In the genomic region with DNA sequence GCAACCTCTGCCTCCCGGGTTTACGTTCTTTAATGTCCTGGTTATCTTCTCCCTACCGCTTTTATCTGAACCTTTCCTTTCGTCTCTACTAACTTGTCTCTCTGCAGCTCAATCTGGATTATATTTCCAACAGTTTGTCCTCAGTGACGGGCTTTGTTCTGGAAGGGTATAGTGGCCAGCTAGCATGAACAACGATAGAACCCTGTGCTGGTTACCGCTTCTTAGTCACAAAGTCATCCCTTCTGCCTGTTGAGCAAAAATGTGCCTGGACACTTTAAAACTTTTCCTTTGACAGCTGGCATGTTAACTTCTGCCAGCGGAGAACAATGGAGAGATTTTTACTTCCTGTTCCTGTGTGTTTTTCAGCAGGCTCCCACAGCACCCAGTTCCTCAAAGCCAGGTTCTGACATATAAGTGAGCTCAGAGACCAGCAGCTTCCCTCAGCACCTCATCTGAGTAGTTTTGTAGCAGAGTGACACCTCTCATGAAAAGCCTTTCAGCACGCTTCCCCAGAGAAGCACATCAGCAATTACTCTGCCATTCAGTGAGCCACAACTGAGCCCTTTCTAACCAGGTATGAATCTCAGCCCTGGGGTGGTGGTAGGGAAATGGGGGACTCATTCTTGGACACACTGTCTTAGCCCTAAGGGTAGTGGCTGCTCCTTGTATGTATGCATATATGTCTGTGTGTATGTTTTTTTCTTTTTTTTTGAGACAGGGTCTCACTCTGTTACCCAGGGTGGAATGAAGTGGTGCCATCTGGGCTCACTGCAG, we compare ENCODE assay signal across 10 cellular contexts. TPM values are rescaled to one million over a fixed set of nuclear protein-coding genes. Genes with fewer than 3 reads are reported as not detected.
A peak's percentile ranks its signal among the peaks of the same experiment; 100 is the strongest.
DNase-seq lines count a peak whose midpoint lies in the region; ATAC-seq and TF ChIP-seq lines count a peak whose summit lies in the region.
"Had no signal": no experiment of that assay in that cellular context is flagged by ENCODE, and none has a peak within 500 bp of the region (broad histone marks: within the 10 kb centered on the region; RNA-seq: fewer than 3 reads in every experiment).

No MANE protein-coding gene starts in this region.

- peak overlapping the region; percentile 55 for H3K27ac Mint-ChIP-seq in activated naive CD8-positive, alpha-beta T cell
- no peak overlapping the region for H3K27ac Mint-ChIP-seq in activated naive CD8-positive, alpha-beta T cell treated with anti-CD3 and anti-CD28 coated beads for 36 hours

- intact Hi-C loops in dorsolateral prefrontal cortex (cut with DNase I), result no loop called here

- H3K4me3 ChIP-seq in dorsolateral prefrontal cortex, result peak overlapping the region in 1 of 59 donors; percentile 6
- no peak overlapping the region for H3K4me3 ChIP-seq in brain microvascular endothelial cell (ENCODE audit: low read depth, low read length)
- H3K4me3 ChIP-seq: upper lobe of left lung had no signal

- H3K4me1 Mint-ChIP-seq in activated naive CD8-positive, alpha-beta T cell (ENCODE audit: low read depth), result peaks cover 13% of the 10 kb centered on the region
- no peaks in the 10 kb centered on the region for H3K4me1 Mint-ChIP-seq in activated naive CD8-positive, alpha-beta T cell treated with anti-CD3 and anti-CD28 coated beads for 36 hours

- no peak overlapping the region for H3K4me3 Mint-ChIP-seq in activated naive CD8-positive, alpha-beta T cell
- no peak overlapping the region for H3K4me3 Mint-ChIP-seq in activated naive CD8-positive, alpha-beta T cell treated with anti-CD3 and anti-CD28 coated beads for 36 hours

- no peak for TF ChIP-seq CTCF in dorsolateral prefrontal cortex (IDR thresholded peaks at IDR 0.05 in 54 of 56, conservative IDR thresholded peaks at IDR 0.05 in 2 of 56; ENCODE audit: low read depth in 1 of 56, partially characterized antibody in 56 of 56)
- TF ChIP-seq CTCF in brain microvascular endothelial cell (IDR thresholded peaks at IDR 0.05; ENCODE audit: low read depth, low read length, missing control alignments), result no peak

- peaks cover 37% of the 10 kb centered on the region for H3K36me3 ChIP-seq in brain microvascular endothelial cell (replicated peaks)

- no peak for DNase-seq in activated naive CD8-positive, alpha-beta T cell treated with anti-CD3 and anti-CD28 coated beads for 36 hours
- DNase-seq in dorsolateral prefrontal cortex (no peak), medulla oblongata (ENCODE audit: extremely low spot score) (peak; percentile 43), brain microvascular endothelial cell (no peak)
- DNase-seq: NCI-H2171 treated with DMSO at 0.1 percent for 48 hours, upper lobe of left lung had no signal

- H3K27me3 Mint-ChIP-seq in activated naive CD8-positive, alpha-beta T cell, result no peaks in the 10 kb centered on the region
- H3K27me3 Mint-ChIP-seq in activated naive CD8-positive, alpha-beta T cell treated with anti-CD3 and anti-CD28 coated beads for 36 hours, result no peaks in the 10 kb centered on the region

- H3K27ac ChIP-seq in dorsolateral prefrontal cortex (peak overlapping the region in 32 of 59 donors; percentile 1 to 74 (median 36)), temporal lobe (ENCODE audit: low read depth, low read length) (peak overlapping the region; percentile 5), brain microvascular endothelial cell (no peak overlapping the region)

- H3K9me3 Mint-ChIP-seq in activated naive CD8-positive, alpha-beta T cell (ENCODE audit: low read depth), result no peaks in the 10 kb centered on the region
- no peaks in the 10 kb centered on the region for H3K9me3 Mint-ChIP-seq in activated naive CD8-positive, alpha-beta T cell treated with anti-CD3 and anti-CD28 coated beads for 36 hours

- H3K36me3 Mint-ChIP-seq in activated naive CD8-positive, alpha-beta T cell, result peaks cover 3% of the 10 kb centered on the region
- H3K36me3 Mint-ChIP-seq in activated naive CD8-positive, alpha-beta T cell treated with anti-CD3 and anti-CD28 coated beads for 36 hours, result peaks cover 8% of the 10 kb centered on the region

- in situ Hi-C loops in brain microvascular endothelial cell (cut with HindIII; ENCODE audit: low pct_ligation_motif_present, low sequenced_read_pairs), result no loop called here

- no peaks in the 10 kb centered on the region for H3K27me3 ChIP-seq in dorsolateral prefrontal cortex
- H3K27me3 ChIP-seq in brain microvascular endothelial cell (replicated peaks), result no peaks in the 10 kb centered on the region
- H3K27me3 ChIP-seq: upper lobe of left lung had no signal

- ATAC-seq in HG02981 (IDR thresholded peaks at IDR 0.05; ENCODE audit: unreplicated experiment) (no peak), GM19035 (IDR thresholded peaks at IDR 0.05; ENCODE audit: unreplicated experiment) (no peak)

RNA-seq across cellular contexts. Expression of gene CCDC17, which starts 23.6 kb away (rescaled TPM):
- total RNA-seq in activated naive CD8-positive, alpha-beta T cell treated with anti-CD3 and anti-CD28 coated beads for 36 hours, result 1 to 10 TPM; 1.1 to 1.2 TPM
- 1 to 10 TPM in 110 of 120 experiments, under 1 TPM in 10; 0.59 to 6.5 (median 2.2) TPM for total RNA-seq in dorsolateral prefrontal cortex
- total RNA-seq in temporal lobe, result 0.25 TPM

RNA-seq across cellular contexts. Expression of gene GPBP1L1, which starts 38.9 kb away (rescaled TPM):
- 10 to 100 TPM; 82.4 to 90.5 TPM for total RNA-seq in activated naive CD8-positive, alpha-beta T cell treated with anti-CD3 and anti-CD28 coated beads for 36 hours
- total RNA-seq in dorsolateral prefrontal cortex, result 100 to 1,000 TPM in 10 of 120 experiments, 10 to 100 TPM in 110; 67.0 to 120 (median 87.2) TPM
- total RNA-seq in temporal lobe, result 47.5 TPM

RNA-seq across cellular contexts. Expression of gene TMEM69, which starts 40.5 kb away (rescaled TPM):
- 10 to 100 TPM; 43.0 to 45.2 TPM for total RNA-seq in activated naive CD8-positive, alpha-beta T cell treated with anti-CD3 and anti-CD28 coated beads for 36 hours
- total RNA-seq in dorsolateral prefrontal cortex (10 to 100 TPM; 10.8 to 25.2 (median 17.7) TPM), temporal lobe (13.8 TPM)
